27 cellular contexts compared by ENCODE assay signal in the genomic region with DNA sequence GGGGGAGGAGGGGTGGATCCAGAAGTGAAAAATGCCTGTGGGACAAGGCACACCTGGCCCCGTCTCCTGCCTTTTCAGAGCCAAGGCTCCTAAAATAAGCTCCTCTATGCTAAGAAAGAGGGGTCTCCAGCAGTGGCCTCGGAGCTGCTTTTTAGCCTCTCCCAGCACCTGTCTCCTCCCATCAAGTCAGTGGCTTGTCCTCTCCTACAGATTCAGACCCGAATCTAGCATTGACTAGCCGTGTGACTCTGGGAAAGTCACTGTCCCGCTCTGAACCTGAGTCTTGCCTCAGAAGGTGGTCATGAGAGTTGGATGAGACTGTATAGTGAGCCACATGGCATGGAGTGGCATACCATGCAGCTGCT.
"Had no signal": no experiment of that assay in that cellular context is flagged by ENCODE, and none has a peak within 500 bp of the region (broad histone marks: within the 10 kb centered on the region; RNA-seq: fewer than 3 reads in every experiment).

No MANE protein-coding gene starts in this region.

- H3K9me3 ChIP-seq: heart right ventricle, left ventricle myocardium inferior, neutrophil, ovary, right atrium auricular region, right lobe of liver, stomach, testis, thyroid gland, transverse colon, upper lobe of right lung had no signal

- H2AFZ ChIP-seq: hepatocyte had no signal

- H3K4me3 ChIP-seq: heart right ventricle, hepatocyte, left ventricle myocardium inferior, lung, ovary, right atrium auricular region, right lobe of liver, smooth muscle cell, stomach, testis, thyroid gland, transverse colon, upper lobe of right lung had no signal

- H3K27me3 ChIP-seq: ovary, right atrium auricular region, right lobe of liver, testis, thyroid gland, upper lobe of right lung had no signal

- H3K4me1 Mint-ChIP-seq: mesothelial cell of epicardium had no signal

- H3K4me1 ChIP-seq: left ventricle myocardium inferior, right atrium auricular region, right lobe of liver, thyroid gland, transverse colon, upper lobe of right lung had no signal

- H3K9me3 Mint-ChIP-seq: natural killer cell treated with Interleukin-12 subunit alpha and Interleukin-12 subunit beta and Interleukin-15 and Interleukin-18, amount 100 ng/mL, for 72 hours had no signal

- H3K27ac Mint-ChIP-seq: mesothelial cell of epicardium; naive thymus-derived CD4-positive, alpha-beta T cell; natural killer cell treated with Interleukin-12 subunit alpha and Interleukin-12 subunit beta and Interleukin-15 and Interleukin-18, amount 100 ng/mL, for 72 hours; progenitor cell of endocrine pancreas had no signal

- H3K36me3 Mint-ChIP-seq: mesothelial cell of epicardium; naive thymus-derived CD4-positive, alpha-beta T cell; natural killer cell treated with Interleukin-12 subunit alpha and Interleukin-12 subunit beta and Interleukin-15 and Interleukin-18, amount 100 ng/mL, for 72 hours; stimulated activated memory B cell treated with anti-CD40 and anti-IgM and Interleukin-4, amounts not matched to agents 10 μg/mL and 1 μg/mL and 100 μg/mL, for 72 hours had no signal

- H3K4me2 ChIP-seq: hepatocyte, smooth muscle cell had no signal

- H3K79me2 ChIP-seq: hepatocyte had no signal

- DNase-seq: heart right ventricle; islet precursor cell; left ventricle myocardium inferior; mesendoderm; naive thymus-derived CD4-positive, alpha-beta T cell; occipital lobe; ovary; right lobe of liver; stimulated activated CD4-positive, alpha-beta T cell treated with anti-CD3 and anti-CD28 coated beads, Interleukin-1b, Interleukin-23, amount 100 ng/mL, for 48 hours; stimulated activated CD4-positive, alpha-beta T cell treated with anti-CD3 and anti-CD28 coated beads, Interleukin-2, amount 100 ng/mL, for 48 hours; stimulated activated CD4-positive, alpha-beta T cell treated with anti-CD3 and anti-CD28 coated beads, Interleukin-4, amount 100 ng/mL, for 4 hours; stimulated activated CD8-positive, alpha-beta memory T cell treated with anti-CD3 and anti-CD28 coated beads, Interleukin-4, amount 100 ng/mL, for 48 hours; stimulated activated naive CD8-positive, alpha-beta T cell treated with anti-CD3 and anti-CD28 coated beads, Interleukin-15, Interleukin-2, amounts not matched to agents 100 U/mL and 50 U/mL, for 24 hours; stomach; testis; thyroid gland; transverse colon; upper lobe of right lung had no signal

- H3K27ac ChIP-seq: heart right ventricle, hepatocyte, left ventricle myocardium inferior, neutrophil, ovary, right atrium auricular region, right lobe of liver, stomach, testis, thyroid gland, transverse colon, upper lobe of right lung had no signal

- ATAC-seq: heart right ventricle; naive thymus-derived CD4-positive, alpha-beta T cell; natural killer cell treated with Interleukin-12 subunit alpha and Interleukin-12 subunit beta and Interleukin-15 and Interleukin-18, amount 100 ng/mL, for 72 hours; right lobe of liver; stimulated activated memory B cell treated with anti-CD40 and anti-IgM and Interleukin-4, amounts not matched to agents 10 μg/mL and 1 μg/mL and 100 μg/mL, for 72 hours; stimulated activated naive CD8-positive, alpha-beta T cell treated with anti-CD3 and anti-CD28 coated beads, Interleukin-15, Interleukin-2, amounts not matched to agents 100 U/mL and 50 U/mL, for 24 hours; upper lobe of right lung had no signal

- H3K36me3 ChIP-seq: heart right ventricle, left ventricle myocardium inferior, neutrophil, ovary, right atrium auricular region, right lobe of liver, stomach, thyroid gland, transverse colon, upper lobe of right lung had no signal

- H3K4me3 Mint-ChIP-seq: mesothelial cell of epicardium; naive thymus-derived CD4-positive, alpha-beta T cell; natural killer cell treated with Interleukin-12 subunit alpha and Interleukin-12 subunit beta and Interleukin-15 and Interleukin-18, amount 100 ng/mL, for 72 hours; stimulated activated memory B cell treated with anti-CD40 and anti-IgM and Interleukin-4, amounts not matched to agents 10 μg/mL and 1 μg/mL and 100 μg/mL, for 72 hours had no signal
